ENCODE assay signal across 1 cellular context in genomic region chr4:1216076-1216614, GRCh38.
TF ChIP-seq lines count a peak whose summit lies in the region.

No MANE protein-coding gene starts in this region.

TF ChIP-seq in HepG2, 621 proteins besides CTCF, POLR2A, EP300 and RAD21:
- no peak for TF ChIP-seq RORA (CRISPR knock-in tag; IDR thresholded peaks at IDR 0.05)
- TF ChIP-seq AGO2 (optimal IDR thresholded peaks at IDR 0.05; ENCODE audit: low read depth, low read length): peak; percentile 69
